Comparison of ENCODE assay signal across 12 cellular contexts in the genomic region with DNA sequence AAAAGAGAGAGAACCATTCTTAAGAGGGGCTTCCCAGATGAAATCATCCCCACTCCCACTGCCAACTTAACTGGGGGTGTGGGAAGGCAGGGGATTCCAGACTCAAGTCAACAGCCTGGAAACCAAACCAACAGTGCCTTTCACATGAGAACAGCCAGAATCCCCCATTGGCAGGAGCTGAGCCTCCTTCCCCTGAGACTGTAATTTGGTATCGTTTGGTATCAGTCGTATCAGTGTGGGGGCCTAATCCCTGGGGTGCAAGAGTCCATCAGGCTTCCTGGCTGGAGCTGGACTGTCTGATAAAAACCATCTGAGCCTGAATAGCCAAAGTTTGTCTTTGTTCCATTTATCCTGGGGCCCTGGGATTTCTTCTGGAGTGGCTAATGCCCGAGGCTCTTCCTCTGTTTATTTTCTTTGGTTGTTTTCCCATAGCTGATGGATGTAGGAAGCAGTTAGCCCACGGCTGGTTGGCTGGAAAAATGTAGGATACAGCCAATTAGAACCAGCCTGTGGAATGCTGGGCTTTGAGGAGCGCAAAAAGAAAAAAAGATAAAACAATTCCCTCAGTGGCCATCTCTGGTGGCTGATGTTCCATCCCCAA.
DNase-seq lines count a peak whose midpoint lies in the region; ATAC-seq, FAIRE-seq and TF ChIP-seq lines count a peak whose summit lies in the region.
"Had no signal": no experiment of that assay in that cellular context is flagged by ENCODE, and none has a peak within 500 bp of the region (broad histone marks: within the 10 kb centered on the region; RNA-seq: fewer than 3 reads in every experiment).

No MANE protein-coding gene starts in this region.

- H3K4me3 ChIP-seq in GM12878: no peak overlapping the region
- no peak overlapping the region for H3K4me3 ChIP-seq in hepatocyte

- in situ Hi-C loops in GM12878 (cut with MboI): no loop called here

- H3K9me2 ChIP-seq in hepatocyte (replicated peaks; ENCODE audit: insufficient read depth): no peaks in the 10 kb centered on the region

- SMC1A ChIA-PET in GM12878 (lab: Charles Lee; ENCODE audit: uncharacterized antibody, unreplicated experiment): interaction anchor here (0.8 to 1.7 kb wide), 10 partner anchors 10 to 308 kb away, joined by 3 to 9 read pairs (median 4); no protein-coding TSS in a partner anchor

- ATAC-seq in Right ventricle myocardium inferior (peak; percentile 91), GM12878 (peak; percentile 68)

- H3K36me3 ChIP-seq in GM12878 (ENCODE audit: control insufficient read depth in 2 of 2, insufficient read depth in 2 of 2, low read length in 1 of 2) (no peaks in the 10 kb centered on the region), hepatocyte (replicated peaks; ENCODE audit: insufficient read depth, low read depth) (no peaks in the 10 kb centered on the region)

- BruUV-seq in GM12878 (replicated peaks; lab: Mats Ljungman, UMichigan): no TSS peak

- RAD21 ChIA-PET in GM12878 (lab: Charles Lee; ENCODE audit: unreplicated experiment): interaction anchor here (0.9 to 2.0 kb wide), 6 partner anchors 9 to 243 kb away, joined by 3 to 8 read pairs (median 4); no protein-coding TSS in a partner anchor

- no peak overlapping the region for H2AFZ ChIP-seq in GM12878 (ENCODE audit: control insufficient read depth, low read depth, low read length)
- H2AFZ ChIP-seq in hepatocyte: no peak overlapping the region
- H2AFZ ChIP-seq: parathyroid adenoma had no signal

- FAIRE-seq in GM12878 (lab: Jason Lieb, UNC): no peak
- FAIRE-seq: bronchial epithelial cell had no signal

- TF ChIP-seq CTCF in GM12878 (IDR thresholded peaks at IDR 0.05 in 2 of 3, conservative IDR thresholded peaks at IDR 0.05 in 1 of 3; ENCODE audit: control insufficient read depth in 2 of 3, extremely low read depth in 1 of 3, insufficient read depth in 1 of 3, low read depth in 3 of 3, low read length in 3 of 3) (no peak), hepatocyte (IDR thresholded peaks at IDR 0.05; ENCODE audit: poor library complexity) (no peak)

- WGBS in GM12878 (ENCODE audit: insufficient coverage, insufficient replicate concordance, low lambda C conversion rate, missing lambda C conversion rate): 31% methylated on average over 5 of the region's 5 CpGs
- 23% methylated on average over 5 of the region's 5 CpGs for WGBS in hepatocyte (ENCODE audit: low lambda C conversion rate, missing lambda C conversion rate)

- intact Hi-C loops in Right ventricle myocardium inferior (cut with DNase I): loop anchor here (2.0 kb wide), 1 partner anchor 28 kb away; no protein-coding TSS in a partner anchor
- intact Hi-C loops in cardiac septum (cut with DNase I): no loop called here
- intact Hi-C loops in GM12878 (cut with micrococcal nuclease; ENCODE audit: unreplicated experiment): loop anchor here (10.0 kb wide), 1 partner anchor 56 kb away; no protein-coding TSS in a partner anchor

- no peaks in the 10 kb centered on the region for H3K4me1 ChIP-seq in GM12878 (ENCODE audit: control insufficient read depth, insufficient read depth, low read length)
- H3K4me1 ChIP-seq in hepatocyte (ENCODE audit: insufficient read depth): peaks cover 17% of the 10 kb centered on the region
- H3K4me1 ChIP-seq: parathyroid adenoma had no signal

- no peak overlapping the region for H3K9ac ChIP-seq in GM12878 (ENCODE audit: control insufficient read depth, insufficient read depth, low read length)
- H3K9ac ChIP-seq: parathyroid adenoma had no signal

- TF ChIP-seq RAD21 in GM12878 (IDR thresholded peaks at IDR 0.05; ENCODE audit: insufficient read depth, low read depth, low read length): no peak

- H3K4me2 ChIP-seq in GM12878 (ENCODE audit: control insufficient read depth, insufficient read depth) (no peak overlapping the region), hepatocyte (peak overlapping the region; percentile 37)

- no peak for TF ChIP-seq EP300 in GM12878 (IDR thresholded peaks at IDR 0.05; ENCODE audit: borderline replicate concordance in 1 of 2, control insufficient read depth in 1 of 2, low read depth in 2 of 2, low read length in 2 of 2)

- no peaks in the 10 kb centered on the region for H3K79me2 ChIP-seq in GM12878 (ENCODE audit: control insufficient read depth, insufficient read depth, low read length)
- no peaks in the 10 kb centered on the region for H3K79me2 ChIP-seq in hepatocyte
- H3K79me2 ChIP-seq: parathyroid adenoma had no signal

- DNase-seq in Right ventricle myocardium inferior (ENCODE audit: missing footprints): no peak
- DNase-seq in cardiac septum (ENCODE audit: low spot score): no peak
- no peak for DNase-seq in GM12878 (ENCODE audit: low read depth, low spot score)
- DNase-seq in hepatocyte (ENCODE audit: low spot score): no peak
- DNase-seq in CD1c-positive myeloid dendritic cell (ENCODE audit: extremely low spot score): no peak
- DNase-seq in NCI-H2029 treated with DMSO at 0.1 percent for 48 hours (lab: John Stamatoyannopoulos, UW): no peak
- no peak for DNase-seq in NCI-H1092 (lab: John Stamatoyannopoulos, UW)
- no peak for DNase-seq in NCI-H524 (lab: John Stamatoyannopoulos, UW)
- DNase-seq: NCI-H1694 treated with DMSO at 0.1 percent for 48 hours had no signal

- H4K20me1 ChIP-seq in GM12878 (ENCODE audit: control insufficient read depth, insufficient read depth) (no peaks in the 10 kb centered on the region), hepatocyte (ENCODE audit: insufficient read depth, poor library complexity, severe bottlenecking) (no peaks in the 10 kb centered on the region)

- no peaks in the 10 kb centered on the region for H3K9me3 ChIP-seq in GM12878 (replicated peaks; ENCODE audit: control insufficient read depth, insufficient read depth, low read length)
- H3K9me3 ChIP-seq in hepatocyte (ENCODE audit: low read depth): no peaks in the 10 kb centered on the region

- H3K27ac ChIP-seq in GM12878 (ENCODE audit: control insufficient read depth, insufficient read depth) (no peak overlapping the region), hepatocyte (peak overlapping the region; percentile 78)
- H3K27ac ChIP-seq: 22Rv1, parathyroid adenoma had no signal

- POLR2A ChIA-PET in GM12878 (lab: Charles Lee): interaction anchor here (0.5 to 1.8 kb wide), 4 partner anchors 36 to 329 kb away, joined by 4 to 6 read pairs (median 4); no protein-coding TSS in a partner anchor

- TF ChIP-seq POLR2A in GM12878 (IDR thresholded peaks at IDR 0.05; ENCODE audit: low read depth, low read length): no peak

- H3K27me3 ChIP-seq in GM12878 (replicated peaks in 1 of 2; ENCODE audit: control insufficient read depth in 2 of 2, insufficient read depth in 2 of 2, low read length in 1 of 2): no peaks in the 10 kb centered on the region; a peak in 1 of 4 replicates
- H3K27me3 ChIP-seq in hepatocyte: no peaks in the 10 kb centered on the region

- CTCF ChIA-PET in GM12878 (lab: Yijun Ruan, JAX): interaction anchor here (1.0 to 2.5 kb wide), 5 partner anchors 10 to 113 kb away, joined by 3 to 8 read pairs (median 3); no protein-coding TSS in a partner anchor

TF ChIP-seq in GM12878, 131 proteins besides CTCF, POLR2A, EP300 and RAD21 (continues in another document):
- TF ChIP-seq FOXM1 (IDR thresholded peaks at IDR 0.05; ENCODE audit: low read depth, low read length) (peak; percentile 46; the same call in 1 of the 2 replicates), TARDBP (IDR thresholded peaks at IDR 0.05; ENCODE audit: borderline replicate concordance) (no peak), MEF2A (IDR thresholded peaks at IDR 0.05; ENCODE audit: insufficient read depth, low read depth, low read length) (no peak), ZNF384 (IDR thresholded peaks at IDR 0.05; ENCODE audit: borderline replicate concordance, low read depth, low read length) (no peak), IKZF2 (IDR thresholded peaks at IDR 0.05) (peak; percentile 32 to 38; a peak in 2 of 4 replicates), PML (IDR thresholded peaks at IDR 0.05; ENCODE audit: low read length) (no peak), CHD1 (IDR thresholded peaks at IDR 0.05; ENCODE audit: low read depth, low read length) (no peak), ZZZ3 (IDR thresholded peaks at IDR 0.05; ENCODE audit: control insufficient read depth, insufficient read length, low read depth) (no peak), FOXK2 (IDR thresholded peaks at IDR 0.05) (no peak)
- TF ChIP-seq, protein P1, sequence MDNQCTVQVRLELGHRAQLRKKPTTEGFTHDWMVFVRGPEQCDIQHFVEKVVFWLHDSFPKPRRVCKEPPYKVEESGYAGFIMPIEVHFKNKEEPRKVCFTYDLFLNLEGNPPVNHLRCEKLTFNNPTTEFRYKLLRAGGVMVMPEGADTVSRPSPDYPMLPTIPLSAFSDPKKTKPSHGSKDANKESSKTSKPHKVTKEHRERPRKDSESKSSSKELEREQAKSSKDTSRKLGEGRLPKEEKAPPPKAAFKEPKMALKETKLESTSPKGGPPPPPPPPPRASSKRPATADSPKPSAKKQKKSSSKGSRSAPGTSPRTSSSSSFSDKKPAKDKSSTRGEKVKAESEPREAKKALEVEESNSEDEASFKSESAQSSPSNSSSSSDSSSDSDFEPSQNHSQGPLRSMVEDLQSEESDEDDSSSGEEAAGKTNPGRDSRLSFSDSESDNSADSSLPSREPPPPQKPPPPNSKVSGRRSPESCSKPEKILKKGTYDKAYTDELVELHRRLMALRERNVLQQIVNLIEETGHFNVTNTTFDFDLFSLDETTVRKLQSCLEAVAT (IDR thresholded peaks at IDR 0.05): no peak
- TF ChIP-seq, protein P2, sequence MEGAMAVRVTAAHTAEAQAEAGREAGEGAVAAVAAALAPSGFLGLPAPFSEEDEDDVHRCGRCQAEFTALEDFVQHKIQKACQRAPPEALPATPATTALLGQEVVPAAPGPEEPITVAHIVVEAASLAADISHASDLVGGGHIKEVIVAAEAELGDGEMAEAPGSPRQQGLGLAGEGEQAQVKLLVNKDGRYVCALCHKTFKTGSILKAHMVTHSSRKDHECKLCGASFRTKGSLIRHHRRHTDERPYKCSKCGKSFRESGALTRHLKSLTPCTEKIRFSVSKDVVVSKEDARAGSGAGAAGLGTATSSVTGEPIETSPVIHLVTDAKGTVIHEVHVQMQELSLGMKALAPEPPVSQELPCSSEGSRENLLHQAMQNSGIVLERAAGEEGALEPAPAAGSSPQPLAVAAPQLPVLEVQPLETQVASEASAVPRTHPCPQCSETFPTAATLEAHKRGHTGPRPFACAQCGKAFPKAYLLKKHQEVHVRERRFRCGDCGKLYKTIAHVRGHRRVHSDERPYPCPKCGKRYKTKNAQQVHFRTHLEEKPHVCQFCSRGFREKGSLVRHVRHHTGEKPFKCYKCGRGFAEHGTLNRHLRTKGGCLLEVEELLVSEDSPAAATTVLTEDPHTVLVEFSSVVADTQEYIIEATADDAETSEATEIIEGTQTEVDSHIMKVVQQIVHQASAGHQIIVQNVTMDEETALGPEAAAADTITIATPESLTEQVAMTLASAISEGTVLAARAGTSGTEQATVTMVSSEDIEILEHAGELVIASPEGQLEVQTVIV (IDR thresholded peaks at IDR 0.05; ENCODE audit: borderline replicate concordance, partially characterized antibody): no peak
